In the genomic region with DNA sequence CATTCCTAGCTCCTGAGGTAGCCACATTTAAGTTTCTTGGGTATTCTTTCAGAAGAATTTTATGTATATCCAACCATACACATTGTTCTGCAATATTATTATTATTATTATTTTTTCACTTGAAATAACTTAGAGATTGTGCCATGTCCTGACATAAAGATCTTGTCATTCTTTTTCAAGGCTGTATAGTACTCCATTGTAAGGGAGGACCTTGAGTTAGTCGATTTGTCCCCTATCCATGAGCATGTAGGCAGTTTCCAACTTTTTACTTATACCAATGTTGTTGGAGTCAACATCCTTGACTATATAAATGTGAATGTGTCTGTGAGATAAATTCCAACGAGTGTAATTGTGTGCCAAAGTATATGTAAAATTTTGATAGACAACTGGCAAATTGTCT, we compare ENCODE assay signal across 28 cellular contexts. TPM values are rescaled to one million over a fixed set of nuclear protein-coding genes. Genes with fewer than 3 reads are reported as not detected.
A peak's percentile ranks its signal among the peaks of the same experiment; 100 is the strongest.
DNase-seq lines count a peak whose midpoint lies in the region; TF ChIP-seq lines count a peak whose summit lies in the region.
"Had no signal": no experiment of that assay in that cellular context is flagged by ENCODE, and none has a peak within 500 bp of the region (broad histone marks: within the 10 kb centered on the region; RNA-seq: fewer than 3 reads in every experiment).

No MANE protein-coding gene starts in this region.

- H4K20me1 ChIP-seq in PC-9 (ENCODE audit: insufficient read depth) = no peaks in the 10 kb centered on the region; the same call in 1 of the 2 replicates

- H3K4me1 ChIP-seq in PC-9 (replicated peaks; ENCODE audit: insufficient read depth) = 0 out of 2 replicates have a peak, but pooled peaks cover 5% of the 10 kb centered on the region

- no peaks in the 10 kb centered on the region for H3K9me2 ChIP-seq in PC-9 (ENCODE audit: insufficient read depth)

- peaks cover 14% of the 10 kb centered on the region; the same call in 1 of the 2 replicates for H3F3A ChIP-seq in PC-9 (ENCODE audit: insufficient read depth, low read depth)

- no peaks in the 10 kb centered on the region for H3K9me3 Mint-ChIP-seq in activated naive CD4-positive, alpha-beta T cell treated with anti-CD3 and anti-CD28 coated beads, Interleukin-2, amount 10 ng/mL, durations not matched to agents 7 days and 5 days
- H3K9me3 Mint-ChIP-seq in endothelial cell (ENCODE audit: unreplicated experiment) (no peaks in the 10 kb centered on the region), osteocyte (ENCODE audit: unreplicated experiment) (no peaks in the 10 kb centered on the region)
- no peaks in the 10 kb centered on the region for H3K9me3 Mint-ChIP-seq in activated CD4-positive, alpha-beta T cell treated with anti-CD3 and anti-CD28 coated beads, Interleukin-2, amount 10 ng/mL, durations not matched to agents 24 days and 14 days
- H3K9me3 Mint-ChIP-seq: activated naive CD8-positive, alpha-beta T cell treated with anti-CD3 and anti-CD28 coated beads, Interleukin-2, amount 10 ng/mL, durations not matched to agents 7 days and 5 days; activated T-helper 2 cell treated with anti-CD3 and anti-CD28 coated beads, Interferon-gamma antibody, Interleukin-2, Interleukin-4, amounts not matched to agents 10 μg/mL and 5 μg/mL and 100 μg/mL, durations not matched to agents 14 hours and 24 hours and 36 hours; CD8-positive, alpha-beta T cell; dendritic cell treated with granulocyte-macrophage colony-stimulating factor and Interleukin-4, amounts not matched to agents 40 ng/mL and 50 ng/mL, for 4 days; neural crest cell had no signal

- H3K27me3 ChIP-seq in PC-9 (ENCODE audit: insufficient read depth, low read depth) = peaks cover 38% of the 10 kb centered on the region

- H3K36me3 ChIP-seq in PC-9 (ENCODE audit: low read depth) = no peaks in the 10 kb centered on the region
- H3K36me3 ChIP-seq: spleen, WERI-Rb-1 had no signal

- H3K27ac Mint-ChIP-seq in activated naive CD4-positive, alpha-beta T cell treated with anti-CD3 and anti-CD28 coated beads, Interleukin-2, amount 10 ng/mL, durations not matched to agents 7 days and 5 days = no peak overlapping the region
- H3K27ac Mint-ChIP-seq in endothelial cell (ENCODE audit: unreplicated experiment) (no peak overlapping the region), osteocyte (ENCODE audit: unreplicated experiment) (no peak overlapping the region)
- H3K27ac Mint-ChIP-seq in activated CD4-positive, alpha-beta T cell treated with anti-CD3 and anti-CD28 coated beads, Interleukin-2, amount 10 ng/mL, durations not matched to agents 24 days and 14 days = no peak overlapping the region
- H3K27ac Mint-ChIP-seq: activated naive CD8-positive, alpha-beta T cell treated with anti-CD3 and anti-CD28 coated beads, Interleukin-2, amount 10 ng/mL, durations not matched to agents 7 days and 5 days; activated T-helper 2 cell treated with anti-CD3 and anti-CD28 coated beads, Interferon-gamma antibody, Interleukin-2, Interleukin-4, amounts not matched to agents 10 μg/mL and 5 μg/mL and 100 μg/mL, durations not matched to agents 14 hours and 24 hours and 36 hours; CD8-positive, alpha-beta T cell; dendritic cell treated with granulocyte-macrophage colony-stimulating factor and Interleukin-4, amounts not matched to agents 40 ng/mL and 50 ng/mL, for 4 days had no signal

- H3K4me2 ChIP-seq in PC-9 = peak overlapping the region; percentile 80; the same call in 1 of the 2 replicates

- H3K27ac ChIP-seq in PC-9 = no peak overlapping the region
- no peak overlapping the region for H3K27ac ChIP-seq in caudate nucleus (ENCODE audit: low read depth, low read length)
- H3K27ac ChIP-seq: spleen, WERI-Rb-1 had no signal

- POLR2A ChIA-PET in PC-9 (lab: Charles Lee; ENCODE audit: unreplicated experiment) = no interaction called here

- H3K36me3 Mint-ChIP-seq in activated naive CD4-positive, alpha-beta T cell treated with anti-CD3 and anti-CD28 coated beads, Interleukin-2, amount 10 ng/mL, durations not matched to agents 7 days and 5 days = no peaks in the 10 kb centered on the region
- H3K36me3 Mint-ChIP-seq in endothelial cell (ENCODE audit: low read depth, unreplicated experiment) (peaks cover 6% of the 10 kb centered on the region), osteocyte (ENCODE audit: unreplicated experiment) (no peaks in the 10 kb centered on the region)
- H3K36me3 Mint-ChIP-seq in activated CD4-positive, alpha-beta T cell treated with anti-CD3 and anti-CD28 coated beads, Interleukin-2, amount 10 ng/mL, durations not matched to agents 24 days and 14 days (ENCODE audit: low read depth) = no peaks in the 10 kb centered on the region
- H3K36me3 Mint-ChIP-seq: activated naive CD8-positive, alpha-beta T cell treated with anti-CD3 and anti-CD28 coated beads, Interleukin-2, amount 10 ng/mL, durations not matched to agents 7 days and 5 days; CD8-positive, alpha-beta T cell had no signal

- CTCF ChIA-PET in activated naive CD4-positive, alpha-beta T cell treated with anti-CD3 and anti-CD28 coated beads, Interleukin-2, amount 10 ng/mL, durations not matched to agents 7 days and 5 days (lab: Charles Lee) = no interaction called here
- CTCF ChIA-PET in PC-9 (lab: Charles Lee) = no interaction called here

- peak overlapping the region; percentile 70 for H3K4me3 Mint-ChIP-seq in activated naive CD4-positive, alpha-beta T cell treated with anti-CD3 and anti-CD28 coated beads, Interleukin-2, amount 10 ng/mL, durations not matched to agents 7 days and 5 days
- H3K4me3 Mint-ChIP-seq in endothelial cell (ENCODE audit: unreplicated experiment) = peak overlapping the region; percentile 62
- peak overlapping the region; percentile 35 for H3K4me3 Mint-ChIP-seq in osteocyte (ENCODE audit: unreplicated experiment)
- no peak overlapping the region for H3K4me3 Mint-ChIP-seq in activated CD4-positive, alpha-beta T cell treated with anti-CD3 and anti-CD28 coated beads, Interleukin-2, amount 10 ng/mL, durations not matched to agents 24 days and 14 days

- H3K4me3 ChIP-seq in PC-9 = peak overlapping the region; percentile 57; the same call in 1 of the 2 replicates

- BruUV-seq in PC-9 (replicated peaks; lab: Mats Ljungman, UMichigan) = no TSS peak

- no peak for DNase-seq in activated naive CD4-positive, alpha-beta T cell treated with anti-CD3 and anti-CD28 coated beads, Interleukin-2, amount 10 ng/mL, durations not matched to agents 7 days and 5 days
- no peak for DNase-seq in activated naive CD4-positive, alpha-beta T cell treated with Interleukin-2 at 50 U/mL for 16 hours
- DNase-seq in PC-9 = no peak
- no peak for DNase-seq in endothelial cell (ENCODE audit: low spot score)
- DNase-seq in osteocyte (ENCODE audit: extremely low spot score, unreplicated experiment) = no peak
- DNase-seq in caudate nucleus (lab: John Stamatoyannopoulos, UW) = no peak
- DNase-seq in activated CD4-positive, alpha-beta T cell treated with anti-CD3 and anti-CD28 coated beads, Interleukin-2, amount 10 ng/mL, durations not matched to agents 24 days and 14 days = no peak
- DNase-seq in medulla oblongata (ENCODE audit: extremely low spot score) = no peak
- DNase-seq: AML-193, midbrain had no signal

- no peaks in the 10 kb centered on the region for H3K79me2 ChIP-seq in PC-9 (ENCODE audit: low read depth)

- no peaks in the 10 kb centered on the region for H3K9me3 ChIP-seq in PC-9 (ENCODE audit: insufficient read depth, low read depth)

- H2AFZ ChIP-seq in PC-9 = no peak overlapping the region; the same call in 1 of the 2 replicates

- intact Hi-C loops in PC-9 (cut with micrococcal nuclease; ENCODE audit: unreplicated experiment) = no loop called here
- intact Hi-C loops in activated CD4-positive, alpha-beta T cell treated with anti-CD3 and anti-CD28 coated beads, Interleukin-2, amount 10 ng/mL, durations not matched to agents 24 days and 14 days (cut with micrococcal nuclease) = loop anchor here (5.0 kb wide), 1 partner anchor 443 kb away; the partner anchor contains the start of gene TPRKB

- H3K27me3 Mint-ChIP-seq in activated naive CD4-positive, alpha-beta T cell treated with anti-CD3 and anti-CD28 coated beads, Interleukin-2, amount 10 ng/mL, durations not matched to agents 7 days and 5 days = peaks cover 84% of the 10 kb centered on the region
- H3K27me3 Mint-ChIP-seq in endothelial cell (ENCODE audit: unreplicated experiment) = peaks cover 22% of the 10 kb centered on the region
- H3K27me3 Mint-ChIP-seq in osteocyte (ENCODE audit: unreplicated experiment) = peaks cover 84% of the 10 kb centered on the region
- H3K27me3 Mint-ChIP-seq in activated CD4-positive, alpha-beta T cell treated with anti-CD3 and anti-CD28 coated beads, Interleukin-2, amount 10 ng/mL, durations not matched to agents 24 days and 14 days = peaks cover 73% of the 10 kb centered on the region

- H3K4me1 Mint-ChIP-seq in activated naive CD4-positive, alpha-beta T cell treated with anti-CD3 and anti-CD28 coated beads, Interleukin-2, amount 10 ng/mL, durations not matched to agents 7 days and 5 days = peaks cover 11% of the 10 kb centered on the region
- H3K4me1 Mint-ChIP-seq in endothelial cell (ENCODE audit: unreplicated experiment) (no peaks in the 10 kb centered on the region), osteocyte (ENCODE audit: unreplicated experiment) (peaks cover 10% of the 10 kb centered on the region)
- H3K4me1 Mint-ChIP-seq in activated CD4-positive, alpha-beta T cell treated with anti-CD3 and anti-CD28 coated beads, Interleukin-2, amount 10 ng/mL, durations not matched to agents 24 days and 14 days = peaks cover 13% of the 10 kb centered on the region

- no peak for TF ChIP-seq CTCF in PC-9 (conservative IDR thresholded peaks at IDR 0.05)
- no peak for TF ChIP-seq CTCF in endothelial cell (IDR thresholded peaks at IDR 0.05; ENCODE audit: unreplicated experiment)
- no peak for TF ChIP-seq CTCF in osteocyte (IDR thresholded peaks at IDR 0.05)

RNA-seq across cellular contexts. Expression of gene EGR4, which starts 0.9 kb away (rescaled TPM):
- total RNA-seq in PC-9 (2021) (not detected in 2 replicates), endothelial cell (ENCODE audit: unreplicated experiment) (0.15 TPM), osteocyte (not detected in 2 replicates)
- 1.2 and 1.5 TPM in 2 replicates for total RNA-seq in activated CD4-positive, alpha-beta T cell treated with anti-CD3 and anti-CD28 coated beads, Interleukin-2, amount 10 ng/mL, durations not matched to agents 24 days and 14 days
- total RNA-seq: A172; activated naive CD8-positive, alpha-beta T cell treated with anti-CD3 and anti-CD28 coated beads, Interleukin-2, amount 10 ng/mL, durations not matched to agents 7 days and 5 days; astrocyte; G401; glomerular endothelial cell; H4; kidney; lower leg skin; NCI-H460; neural crest cell; PC-3; right cardiac atrium; Right ventricle myocardium superior; spleen had no signal

RNA-seq across cellular contexts. Expression of gene FBXO41, which starts 10.0 kb away (rescaled TPM):
- 16.4 and 25.8 TPM in 2 replicates for total RNA-seq in PC-9 (2021)
- 2.1 TPM for total RNA-seq in endothelial cell (ENCODE audit: unreplicated experiment)
- total RNA-seq in osteocyte = 1.6 and 2.0 TPM in 2 replicates
- total RNA-seq in activated CD4-positive, alpha-beta T cell treated with anti-CD3 and anti-CD28 coated beads, Interleukin-2, amount 10 ng/mL, durations not matched to agents 24 days and 14 days = 32.2 and 33.8 TPM in 2 replicates
